19 cellular contexts compared by ENCODE assay signal in genomic region chr17:66571745-66572144, GRCh38.
DNase-seq lines count a peak whose midpoint lies in the region; ATAC-seq, FAIRE-seq and TF ChIP-seq lines count a peak whose summit lies in the region.
"Had no signal": no experiment of that assay in that cellular context is flagged by ENCODE, and none has a peak within 500 bp of the region (broad histone marks: within the 10 kb centered on the region; RNA-seq: fewer than 3 reads in every experiment).

No MANE protein-coding gene starts in this region.

- H3K4me1 Mint-ChIP-seq in H9 (peaks cover 7 to 14% of the 10 kb centered on the region in 2 experiments), HFFc6 (ENCODE audit: low read depth) (peaks cover 47% of the 10 kb centered on the region)

- H3K79me2 ChIP-seq in H9 (ENCODE audit: insufficient read depth, low read length), result no peaks in the 10 kb centered on the region

- no peaks in the 10 kb centered on the region for H4K20me1 ChIP-seq in H9 (ENCODE audit: control insufficient read depth, insufficient read depth, insufficient read length)

- no peak for ATAC-seq in RWPE2 (ENCODE audit: low read depth)
- ATAC-seq: CD8-positive, alpha-beta T cell; GM12878; GM23338 had no signal

- no peak overlapping the region for H2AK5ac ChIP-seq in H9 (ENCODE audit: insufficient read length, low read length)

- H4K91ac ChIP-seq in H9 (ENCODE audit: insufficient read length, low read depth, low read length), result no peak overlapping the region

- no peak overlapping the region for H3K4me2 ChIP-seq in H9 (ENCODE audit: insufficient read depth, insufficient read length, low read length)
- H3K4me2 ChIP-seq: GM23338 had no signal

- DNase-seq in H9 (peak; percentile 8), HFFc6 (no peak), RWPE2 (ENCODE audit: low spot score) (no peak), urothelium cell line (ENCODE audit: low spot score) (no peak), NCI-H1048 (lab: John Stamatoyannopoulos, UW) (no peak)
- DNase-seq in stimulated activated CD4-positive, alpha-beta T cell treated with anti-CD3 and anti-CD28 coated beads, Interleukin-2, amount 100 ng/mL, for 48 hours, result no peak
- no peak for DNase-seq in effector CD4-positive, alpha-beta T cell
- DNase-seq: C1 segment of cervical spinal cord; Caco-2; CD8-positive, alpha-beta T cell; DMS 273 treated with DMSO at 0.1 percent for 48 hours; DMS79; EL; GDM1; HCEC 1CT had no signal

- H3K4me1 ChIP-seq in H9 (ENCODE audit: insufficient read depth, low read length) (no peaks in the 10 kb centered on the region), RWPE2 (ENCODE audit: insufficient read depth, poor library complexity, severe bottlenecking) (peaks cover 39% of the 10 kb centered on the region)

- H3K23ac ChIP-seq in H9 (ENCODE audit: insufficient read length, low read depth, low read length), result no peak overlapping the region

- no peaks in the 10 kb centered on the region for H3K9me3 ChIP-seq in H9 (ENCODE audit: control insufficient read depth, low read depth, low read length)
- no peaks in the 10 kb centered on the region for H3K9me3 ChIP-seq in RWPE2 (ENCODE audit: severe bottlenecking)
- H3K9me3 ChIP-seq: Caco-2 had no signal

- no peaks in the 10 kb centered on the region for H3K23me2 ChIP-seq in H9 (ENCODE audit: insufficient read length, low read depth, low read length, poor library complexity, severe bottlenecking)

- no peak overlapping the region for H2BK12ac ChIP-seq in H9 (ENCODE audit: insufficient read length, low read depth, low read length)

- H4K5ac ChIP-seq in H9 (ENCODE audit: insufficient read length, low read depth, low read length), result no peak overlapping the region

- H3K36me3 Mint-ChIP-seq in H9 (ENCODE audit: insufficient read depth in 1 of 3, low read depth in 3 of 3), result no peaks in the 10 kb centered on the region
- H3K36me3 Mint-ChIP-seq in HFFc6 (ENCODE audit: low read depth), result peaks cover 4% of the 10 kb centered on the region

- H4K8ac ChIP-seq in H9 (replicated peaks; ENCODE audit: insufficient read length, low read depth, low read length), result no peak overlapping the region

- no peaks in the 10 kb centered on the region for H3K27me3 ChIP-seq in H9 (ENCODE audit: insufficient read depth, low read length)
- H3K27me3 ChIP-seq in RWPE2 (ENCODE audit: insufficient read depth, poor library complexity, severe bottlenecking), result no peaks in the 10 kb centered on the region

- no peak overlapping the region for H3K9ac ChIP-seq in H9 (ENCODE audit: extremely low read depth, insufficient read length, low read length)

- FAIRE-seq in urothelium cell line (lab: Jason Lieb, UNC), result peak; percentile 9
- FAIRE-seq: D721Med, GM12878, GM18507 had no signal

- H3K4ac ChIP-seq in H9 (ENCODE audit: low read depth, low read length), result no peak overlapping the region

- H3K4me3 ChIP-seq in RWPE2 (ENCODE audit: severe bottlenecking), result no peak overlapping the region
- H3K4me3 ChIP-seq: GM12878, GM23338 had no signal

- no peak overlapping the region for H3K27ac ChIP-seq in H9 (ENCODE audit: insufficient read length, low read depth, low read length)
- H3K27ac ChIP-seq in RWPE2 (ENCODE audit: poor library complexity, severe bottlenecking), result peak overlapping the region; percentile 49

- H3K9me3 Mint-ChIP-seq in H9 (no peaks in the 10 kb centered on the region; a peak in 2 of 5 replicates), HFFc6 (no peaks in the 10 kb centered on the region)
- H3K9me3 Mint-ChIP-seq: CD8-positive, alpha-beta T cell; GM23338 had no signal

- H3K56ac ChIP-seq in H9 (ENCODE audit: insufficient read length, low read depth, low read length), result no peak overlapping the region

- no peak overlapping the region for H2BK5ac ChIP-seq in H9 (ENCODE audit: insufficient read length, low read length)

- no peak overlapping the region for H3K18ac ChIP-seq in H9 (ENCODE audit: insufficient read length, low read depth, low read length)

- no peak overlapping the region for H2BK15ac ChIP-seq in H9 (ENCODE audit: low read depth, low read length)

- TF ChIP-seq CTCF in H9 (conservative IDR thresholded peaks at IDR 0.05) (no peak), HFFc6 (IDR thresholded peaks at IDR 0.05) (no peak), RWPE2 (IDR thresholded peaks at IDR 0.05; ENCODE audit: poor library complexity, severe bottlenecking) (no peak)

- no peaks in the 10 kb centered on the region for H3K36me3 ChIP-seq in RWPE2 (ENCODE audit: low read depth)

- no peak overlapping the region for H2AFZ ChIP-seq in H9 (ENCODE audit: low read length)
- H2AFZ ChIP-seq: GM23338 had no signal

- H3K27me3 Mint-ChIP-seq in H9 (ENCODE audit: low read depth), result no peaks in the 10 kb centered on the region
- H3K27me3 Mint-ChIP-seq in HFFc6 (ENCODE audit: insufficient read depth), result 0 out of 2 replicates have a peak, but pooled peaks cover 2% of the 10 kb centered on the region

- H3K27ac Mint-ChIP-seq in H9, result no peak overlapping the region
- peak overlapping the region; percentile 24; the same call in 1 of the 2 replicates for H3K27ac Mint-ChIP-seq in HFFc6
- H3K27ac Mint-ChIP-seq: CD8-positive, alpha-beta T cell; GM23338 had no signal

- H3T11ph ChIP-seq in H9 (ENCODE audit: low read length), result no peak overlapping the region

- WGBS in H9 (ENCODE audit: extremely low coverage, insufficient read length, low lambda C conversion rate), result no CpG with 5 or more reads among the region's 8 CpGs

- H3K14ac ChIP-seq in H9 (ENCODE audit: insufficient read depth, low read length), result no peak overlapping the region

- H2BK120ac ChIP-seq in H9 (ENCODE audit: low read depth, low read length, poor library complexity, severe bottlenecking), result no peak overlapping the region

- no peaks in the 10 kb centered on the region for H3K79me1 ChIP-seq in H9 (ENCODE audit: insufficient read depth, low read depth, low read length, poor library complexity, severe bottlenecking)

- H3K4me3 Mint-ChIP-seq in H9 (no peak overlapping the region), HFFc6 (no peak overlapping the region)
- H3K4me3 Mint-ChIP-seq: CD8-positive, alpha-beta T cell; GM23338 had no signal

- H2BK20ac ChIP-seq in H9 (ENCODE audit: low read depth, low read length, poor library complexity, severe bottlenecking), result no peak overlapping the region
